In genomic region chr1:215923129-215923824, GRCh38 we compare ENCODE assay signal across 21 cellular contexts.
DNase-seq lines count a peak whose midpoint lies in the region; FAIRE-seq and TF ChIP-seq lines count a peak whose summit lies in the region.
"Had no signal": no experiment of that assay in that cellular context is flagged by ENCODE, and none has a peak within 500 bp of the region (broad histone marks: within the 10 kb centered on the region; RNA-seq: fewer than 3 reads in every experiment).

No MANE protein-coding gene starts in this region.

- no peaks in the 10 kb centered on the region for H3K4me1 ChIP-seq in H1 (replicated peaks in 1 of 4; ENCODE audit: control insufficient read depth in 3 of 4, insufficient read depth in 4 of 4, low read length in 3 of 4)
- H3K4me1 ChIP-seq: gastrocnemius medialis had no signal

- no peak overlapping the region for H3K23ac ChIP-seq in H1 (ENCODE audit: insufficient read length)

- no peaks in the 10 kb centered on the region for H3K9me3 ChIP-seq in H1 (ENCODE audit: insufficient read depth in 2 of 2, low read depth in 1 of 2, low read length in 1 of 2)
- H3K9me3 ChIP-seq: gastrocnemius medialis had no signal

- H2BK20ac ChIP-seq in H1 (ENCODE audit: low read length), result no peak overlapping the region

- H4K8ac ChIP-seq in H1 (ENCODE audit: extremely low read depth, insufficient read depth, low read length), result no peak overlapping the region

- H2AFZ ChIP-seq in H1 (ENCODE audit: low read length), result peak overlapping the region; percentile 87
- H2AFZ ChIP-seq: GM23338 had no signal

- no peak overlapping the region for H2AK5ac ChIP-seq in H1 (ENCODE audit: low read depth, low read length)

- no peaks in the 10 kb centered on the region for H3K36me3 Mint-ChIP-seq in type B pancreatic cell
- H3K36me3 Mint-ChIP-seq: CD14-positive monocyte; stimulated activated effector memory CD8-positive, alpha-beta T cell treated with anti-CD3 and anti-CD28 coated beads, Interleukin-12 subunit alpha, Interleukin-12 subunit beta, amount 100 ng/mL, for 72 hours had no signal

- no peak overlapping the region for H3K9ac ChIP-seq in H1 (replicated peaks in 1 of 4; ENCODE audit: extremely low read depth in 1 of 4, low read depth in 3 of 4, low read length in 3 of 4)

- no peak overlapping the region for H3K56ac ChIP-seq in H1 (replicated peaks; ENCODE audit: insufficient read length, low read depth, low read length)

- TF ChIP-seq POLR2A in H1 (IDR thresholded peaks at IDR 0.05; ENCODE audit: control extremely low read depth in 1 of 2, low read depth in 2 of 2, low read length in 2 of 2), result no peak

- DNase-seq in DMS53 (lab: John Stamatoyannopoulos, UW) (peak; percentile 12), DMS53 treated with DMSO at 0.1 percent for 48 hours (lab: John Stamatoyannopoulos, UW; ENCODE audit: unreplicated experiment) (no peak), M059J (ENCODE audit: low read depth) (peak; percentile 23), H1 (ENCODE audit: low read depth in 1 of 2, low spot score in 2 of 2) (no peak), non-pigmented ciliary epithelial cell (ENCODE audit: low read depth) (peak; percentile 5), GM10248 (ENCODE audit: extremely low spot score) (no peak), type B pancreatic cell (ENCODE audit: extremely low spot score, unreplicated experiment) (no peak), coronary artery (ENCODE audit: low spot score) (no peak)
- DNase-seq: anterior cingulate cortex; gastrocnemius medialis; NCI-H1436 treated with DMSO at 0.1 percent for 48 hours; NCI-H2227 treated with DMSO at 0.1 percent for 48 hours; retina; stimulated activated CD4-positive, alpha-beta T cell treated with anti-CD3 and anti-CD28 coated beads, Interleukin-15, amount 100 ng/mL, for 24 hours had no signal

- H3K4me2 ChIP-seq in H1 (ENCODE audit: insufficient read depth in 1 of 2, low read depth in 2 of 2, low read length in 2 of 2), result no peak overlapping the region
- H3K4me2 ChIP-seq: GM23338 had no signal

- CTCF ChIA-PET in H1 (lab: Charles Lee; ENCODE audit: partially characterized antibody), result no interaction called here
- CTCF ChIA-PET in GM10248 (lab: Yijun Ruan, JAX), result no interaction called here

- no peak overlapping the region for H3K18ac ChIP-seq in H1 (ENCODE audit: extremely low read depth, low read length)

- H2BK12ac ChIP-seq in H1 (ENCODE audit: low read depth, low read length), result no peak overlapping the region

- H3K79me1 ChIP-seq in H1 (ENCODE audit: low read depth, low read length), result no peaks in the 10 kb centered on the region

- no peak overlapping the region for H4K5ac ChIP-seq in H1 (ENCODE audit: insufficient read length, low read depth, low read length)

- H3K9me3 Mint-ChIP-seq in type B pancreatic cell, result no peaks in the 10 kb centered on the region
- H3K9me3 Mint-ChIP-seq: GM23338; stimulated activated effector memory CD8-positive, alpha-beta T cell treated with anti-CD3 and anti-CD28 coated beads, Interleukin-12 subunit alpha, Interleukin-12 subunit beta, amount 100 ng/mL, for 72 hours had no signal

- no peaks in the 10 kb centered on the region for H3K36me3 ChIP-seq in H1 (ENCODE audit: control insufficient read depth in 2 of 4, insufficient read depth in 4 of 4, low read length in 3 of 4)
- H3K36me3 ChIP-seq: gastrocnemius medialis had no signal

- no peak overlapping the region for H2BK120ac ChIP-seq in H1 (replicated peaks; ENCODE audit: low read depth, low read length)

- no peak overlapping the region for H3K4me3 ChIP-seq in H1 (ENCODE audit: extremely low read depth in 1 of 4, insufficient read depth in 2 of 4, low read depth in 3 of 4, low read length in 4 of 4)
- no peak overlapping the region for H3K4me3 ChIP-seq in coronary artery
- H3K4me3 ChIP-seq: gastrocnemius medialis, GM23338 had no signal

- H3K4me1 Mint-ChIP-seq in type B pancreatic cell (ENCODE audit: unreplicated experiment), result no peaks in the 10 kb centered on the region
- H3K4me1 Mint-ChIP-seq: CD14-positive monocyte; stimulated activated effector memory CD8-positive, alpha-beta T cell treated with anti-CD3 and anti-CD28 coated beads, Interleukin-12 subunit alpha, Interleukin-12 subunit beta, amount 100 ng/mL, for 72 hours had no signal

- no peak for TF ChIP-seq RAD21 in H1 (IDR thresholded peaks at IDR 0.05 in 1 of 2, conservative IDR thresholded peaks at IDR 0.05 in 1 of 2; ENCODE audit: low read depth in 2 of 2, low read length in 2 of 2)

- no peak overlapping the region for H4K91ac ChIP-seq in H1 (replicated peaks; ENCODE audit: insufficient read length, low read length)

- no peaks in the 10 kb centered on the region for H3K27me3 Mint-ChIP-seq in type B pancreatic cell

- TF ChIP-seq CTCF in H1 (IDR thresholded peaks at IDR 0.05; ENCODE audit: control extremely low read depth in 1 of 3, insufficient read depth in 1 of 3, low read depth in 1 of 3, low read length in 3 of 3) (peak in 1 of 3 experiments; percentile 5; a peak in 1 of 4 replicates), GM10248 (IDR thresholded peaks at IDR 0.05; ENCODE audit: control extremely low read depth, extremely low read depth, low read depth, missing control alignments) (no peak), type B pancreatic cell (conservative IDR thresholded peaks at IDR 0.05) (no peak), coronary artery (IDR thresholded peaks at IDR 0.05) (no peak)

- H2BK15ac ChIP-seq in H1 (ENCODE audit: low read length), result no peak overlapping the region

- no peaks in the 10 kb centered on the region for H3K27me3 ChIP-seq in H1 (replicated peaks in 1 of 4; ENCODE audit: control insufficient read depth in 3 of 4, extremely low read depth in 1 of 4, insufficient read depth in 3 of 4, low read length in 3 of 4)
- H3K27me3 ChIP-seq: gastrocnemius medialis had no signal

- H4K20me1 ChIP-seq in H1 (replicated peaks in 1 of 2; ENCODE audit: control insufficient read depth in 1 of 2, insufficient read depth in 2 of 2, low read length in 2 of 2), result no peaks in the 10 kb centered on the region

- H3K79me2 ChIP-seq in H1 (ENCODE audit: control insufficient read depth in 1 of 2, insufficient read depth in 2 of 2, low read length in 2 of 2), result no peaks in the 10 kb centered on the region

- H3K4ac ChIP-seq in H1 (replicated peaks; ENCODE audit: insufficient read length, low read depth, low read length), result no peak overlapping the region

- POLR2A ChIA-PET in H1 (lab: Charles Lee; ENCODE audit: partially characterized antibody), result no interaction called here
- POLR2A ChIA-PET in GM10248 (lab: Yijun Ruan, JAX), result no interaction called here

- H3K23me2 ChIP-seq in H1 (ENCODE audit: low read depth, low read length), result no peaks in the 10 kb centered on the region

- H3K27ac Mint-ChIP-seq in type B pancreatic cell, result no peak overlapping the region
- H3K27ac Mint-ChIP-seq: CD14-positive monocyte; GM23338; stimulated activated effector memory CD8-positive, alpha-beta T cell treated with anti-CD3 and anti-CD28 coated beads, Interleukin-12 subunit alpha, Interleukin-12 subunit beta, amount 100 ng/mL, for 72 hours had no signal

- no peak overlapping the region for H3K4me3 Mint-ChIP-seq in type B pancreatic cell
- H3K4me3 Mint-ChIP-seq: CD14-positive monocyte; GM23338; stimulated activated effector memory CD8-positive, alpha-beta T cell treated with anti-CD3 and anti-CD28 coated beads, Interleukin-12 subunit alpha, Interleukin-12 subunit beta, amount 100 ng/mL, for 72 hours had no signal

- no peak overlapping the region for H3K14ac ChIP-seq in H1 (ENCODE audit: insufficient read length)

- no peak for TF ChIP-seq EP300 in H1 (IDR thresholded peaks at IDR 0.05; ENCODE audit: borderline replicate concordance in 1 of 2, low read depth in 2 of 2, low read length in 2 of 2)

- H3K27ac ChIP-seq in H1 (ENCODE audit: low read depth, low read length) (no peak overlapping the region), coronary artery (no peak overlapping the region)
- H3K27ac ChIP-seq: 22Rv1, gastrocnemius medialis had no signal

- FAIRE-seq in H1 (lab: Jason Lieb, UNC), result no peak
- FAIRE-seq: colon, endothelial cell of umbilical vein, GM18507 had no signal

- 96% methylated on average over 3 of the region's 3 CpGs; no CpG with 5 or more reads in 1 of the 2 experiments for WGBS in H1 (ENCODE audit: extremely low coverage in 1 of 2, insufficient coverage in 1 of 2, insufficient read length in 1 of 2, insufficient replicate concordance in 2 of 2, low coverage in 1 of 2, low lambda C conversion rate in 2 of 2, missing lambda C conversion rate in 1 of 2), 2 experiments

- no peak overlapping the region for H2BK5ac ChIP-seq in H1 (ENCODE audit: low read depth, low read length)

TF ChIP-seq in H1, 55 proteins besides CTCF, POLR2A, EP300 and RAD21 (continues in another document):
- TF ChIP-seq E2F6 (IDR thresholded peaks at IDR 0.05) (no peak), JUN (IDR thresholded peaks at IDR 0.05; ENCODE audit: low read depth, low read length) (no peak), ASH2L (IDR thresholded peaks at IDR 0.05; ENCODE audit: low read length) (no peak), YY1 (IDR thresholded peaks at IDR 0.05; ENCODE audit: low read depth, low read length) (no peak), RXRA (IDR thresholded peaks at IDR 0.05; ENCODE audit: insufficient read depth, low read depth, low read length) (no peak), HDAC6 (IDR thresholded peaks at IDR 0.05; ENCODE audit: low read depth, low read length) (no peak), CBX8 (IDR thresholded peaks at IDR 0.05; ENCODE audit: borderline replicate concordance, low read depth, low read length) (no peak), RNF2 (IDR thresholded peaks at IDR 0.05; ENCODE audit: borderline replicate concordance, low read depth, low read length, missing control alignments, poor library complexity, severe bottlenecking) (no peak), CHD1 (IDR thresholded peaks at IDR 0.05; ENCODE audit: low read depth, low read length) (no peak)
- TF ChIP-seq, protein P1, sequence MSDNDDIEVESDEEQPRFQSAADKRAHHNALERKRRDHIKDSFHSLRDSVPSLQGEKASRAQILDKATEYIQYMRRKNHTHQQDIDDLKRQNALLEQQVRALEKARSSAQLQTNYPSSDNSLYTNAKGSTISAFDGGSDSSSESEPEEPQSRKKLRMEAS (IDR thresholded peaks at IDR 0.05), result no peak
- TF ChIP-seq, protein P2, sequence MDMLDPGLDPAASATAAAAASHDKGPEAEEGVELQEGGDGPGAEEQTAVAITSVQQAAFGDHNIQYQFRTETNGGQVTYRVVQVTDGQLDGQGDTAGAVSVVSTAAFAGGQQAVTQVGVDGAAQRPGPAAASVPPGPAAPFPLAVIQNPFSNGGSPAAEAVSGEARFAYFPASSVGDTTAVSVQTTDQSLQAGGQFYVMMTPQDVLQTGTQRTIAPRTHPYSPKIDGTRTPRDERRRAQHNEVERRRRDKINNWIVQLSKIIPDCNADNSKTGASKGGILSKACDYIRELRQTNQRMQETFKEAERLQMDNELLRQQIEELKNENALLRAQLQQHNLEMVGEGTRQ (IDR thresholded peaks at IDR 0.05; ENCODE audit: low read length), result no peak

Comparison
In these comparisons a context has a peak if more than half of its experiments do, and no peak if none do; other contexts are left out.
1. DNase-seq: peak in DMS53 (single experiment), M059J (single experiment) and non-pigmented ciliary epithelial cell (single experiment); none in DMS53 treated with DMSO at 0.1 percent for 48 hours (single experiment), H1 (0 of 2), GM10248 (single experiment), type B pancreatic cell (single experiment) and coronary artery (single experiment).